8 cellular contexts compared by ENCODE assay signal in genomic region chr10:21173964-21174669, GRCh38.
DNase-seq lines count a peak whose midpoint lies in the region; ATAC-seq, FAIRE-seq and TF ChIP-seq lines count a peak whose summit lies in the region.

No MANE protein-coding gene starts in this region.

- H3K4me1 ChIP-seq in iPS-18a (ENCODE audit: control insufficient read depth, low read depth, low read length), result peaks cover 14% of the 10 kb centered on the region
- H3K4me1 ChIP-seq in skeletal muscle tissue (ENCODE audit: control insufficient read depth in 3 of 3, insufficient read depth in 3 of 3, low read length in 3 of 3), result peaks cover 5 to 7% (median 7%) of the 10 kb centered on the region in 3 donors

- no peak overlapping the region for H3K27ac ChIP-seq in iPS-18a (ENCODE audit: low read length)
- H3K27ac ChIP-seq in skeletal muscle tissue (ENCODE audit: low read depth, low read length), result no peak overlapping the region

- DNase-seq in A172 (ENCODE audit: low spot score), result peak; percentile 23
- peak; percentile 41 for DNase-seq in NCI-H510A (lab: John Stamatoyannopoulos, UW)
- DNase-seq in astrocyte of the spinal cord (ENCODE audit: low read depth, low spot score), result no peak
- DNase-seq in medulla oblongata (ENCODE audit: extremely low spot score), result no peak
- no peak for DNase-seq in GM19239 (ENCODE audit: insufficient read length, low spot score)

- in situ Hi-C loops in astrocyte of the spinal cord (cut with HindIII; ENCODE audit: low sequenced_read_pairs), result no loop called here

- H3K4me3 ChIP-seq in astrocyte of the spinal cord (ENCODE audit: low read depth, low read length) (peak overlapping the region; percentile 55), iPS-18a (ENCODE audit: low read length) (peak overlapping the region; percentile 68), skeletal muscle tissue (ENCODE audit: low read length in 3 of 3) (peak overlapping the region in 2 of 3 donors; percentile 22 to 65)

- H3K9me3 ChIP-seq in iPS-18a (ENCODE audit: control insufficient read depth, low read depth, low read length) (no peaks in the 10 kb centered on the region), skeletal muscle tissue (ENCODE audit: control insufficient read depth in 3 of 3, low read length in 3 of 3) (no peaks in the 10 kb centered on the region)

- no peak overlapping the region for H3K9ac ChIP-seq in iPS-18a (ENCODE audit: low read length)
- no peak overlapping the region for H3K9ac ChIP-seq in skeletal muscle tissue (ENCODE audit: low read depth in 1 of 3, low read length in 3 of 3)

- TF ChIP-seq CTCF in astrocyte of the spinal cord (IDR thresholded peaks at IDR 0.05; ENCODE audit: low read depth, low read length), result no peak

- H3K36me3 ChIP-seq in iPS-18a (ENCODE audit: control insufficient read depth, low read depth, low read length) (no peaks in the 10 kb centered on the region), skeletal muscle tissue (ENCODE audit: control insufficient read depth in 3 of 3, insufficient read depth in 3 of 3, low read length in 3 of 3) (no peaks in the 10 kb centered on the region)

- no peak for FAIRE-seq in GM19239 (lab: Jason Lieb, UNC)

- peak; percentile 84 for ATAC-seq in GM19351 (IDR thresholded peaks at IDR 0.05; ENCODE audit: unreplicated experiment)

- H3K27me3 ChIP-seq in iPS-18a (ENCODE audit: control insufficient read depth, insufficient read depth, low read length), result peaks cover 49% of the 10 kb centered on the region
- H3K27me3 ChIP-seq in skeletal muscle tissue (ENCODE audit: control insufficient read depth in 3 of 3, insufficient read depth in 3 of 3, low read length in 3 of 3), result peaks cover 12 to 25% (median 20%) of the 10 kb centered on the region in 3 donors

Comparison
In these comparisons a context has a peak if more than half of its experiments do, and no peak if none do; other contexts are left out.
1. DNase-seq: peak in A172 (single experiment) and NCI-H510A (single experiment); none in astrocyte of the spinal cord (single experiment), medulla oblongata (single experiment) and GM19239 (single experiment).
2. Peak in every context shown above with its lines, with median percentiles within 50 percentile points of each other: H3K4me3 ChIP-seq.